ENCODE assay signal across 21 cellular contexts in genomic region chr7:7527047-7527446, GRCh38. TPM values are rescaled to one million over a fixed set of nuclear protein-coding genes. Genes with fewer than 3 reads are reported as not detected.
DNase-seq lines count a peak whose midpoint lies in the region; ATAC-seq and TF ChIP-seq lines count a peak whose summit lies in the region.
"Had no signal": no experiment of that assay in that cellular context is flagged by ENCODE, and none has a peak within 500 bp of the region (broad histone marks: within the 10 kb centered on the region; RNA-seq: fewer than 3 reads in every experiment).

No MANE protein-coding gene starts in this region.

- CTCF ChIA-PET in activated CD4-positive, alpha-beta T cell treated with anti-CD3 and anti-CD28 coated beads for 36 hours (lab: Charles Lee), result no interaction called here

- no peaks in the 10 kb centered on the region for H3K9me3 Mint-ChIP-seq in activated CD4-positive, alpha-beta T cell treated with anti-CD3 and anti-CD28 coated beads for 36 hours (ENCODE audit: low read depth)
- peaks cover 2% of the 10 kb centered on the region for H3K9me3 Mint-ChIP-seq in chondrocyte (ENCODE audit: low read depth)
- H3K9me3 Mint-ChIP-seq: CD4-positive, alpha-beta T cell; CD8-positive, alpha-beta memory T cell; H9 had no signal

- H3K27ac Mint-ChIP-seq in activated CD4-positive, alpha-beta T cell treated with anti-CD3 and anti-CD28 coated beads for 36 hours, result peak overlapping the region; percentile 2
- no peak overlapping the region for H3K27ac Mint-ChIP-seq in chondrocyte (ENCODE audit: unreplicated experiment)
- H3K27ac Mint-ChIP-seq: CD14-positive monocyte; CD4-positive, alpha-beta T cell; CD8-positive, alpha-beta memory T cell; H9 had no signal

- H3K4me3 Mint-ChIP-seq in activated CD4-positive, alpha-beta T cell treated with anti-CD3 and anti-CD28 coated beads for 36 hours, result no peak overlapping the region
- H3K4me3 Mint-ChIP-seq in chondrocyte (ENCODE audit: unreplicated experiment), result no peak overlapping the region
- H3K4me3 Mint-ChIP-seq: CD14-positive monocyte; CD4-positive, alpha-beta T cell; CD8-positive, alpha-beta memory T cell; H9 had no signal

- TF ChIP-seq CTCF in chondrocyte (IDR thresholded peaks at IDR 0.05), result no peak

- intact Hi-C loops in activated CD4-positive, alpha-beta T cell treated with anti-CD3 and anti-CD28 coated beads for 36 hours (cut with DNase I, micrococcal nuclease), result no loop called here
- intact Hi-C loops in sciatic nerve (cut with DNase I), result no loop called here

- H3K27me3 Mint-ChIP-seq in activated CD4-positive, alpha-beta T cell treated with anti-CD3 and anti-CD28 coated beads for 36 hours, result peaks cover 2% of the 10 kb centered on the region
- no peaks in the 10 kb centered on the region for H3K27me3 Mint-ChIP-seq in chondrocyte (ENCODE audit: low read depth)
- H3K27me3 Mint-ChIP-seq: CD4-positive, alpha-beta T cell had no signal

- no peak for DNase-seq in activated CD4-positive, alpha-beta T cell treated with anti-CD3 and anti-CD28 coated beads for 36 hours
- DNase-seq in activated CD4-positive, alpha-beta T cell treated with anti-CD3 and anti-CD28 coated beads, Interleukin-2, amount 50 U/mL, for 48 hours, result no peak
- DNase-seq in chondrocyte (ENCODE audit: low spot score), result peak; percentile 41
- DNase-seq in sciatic nerve (ENCODE audit: low spot score), result no peak
- no peak for DNase-seq in OCI-M1 (lab: John Stamatoyannopoulos, UW)
- no peak for DNase-seq in DMS53 (lab: John Stamatoyannopoulos, UW)
- DNase-seq in cortex of kidney (lab: John Stamatoyannopoulos, UW), result no peak
- DNase-seq: AML-193; BE2C; Calu3; CD4-positive, alpha-beta T cell; CD8-positive, alpha-beta memory T cell; COR-L47; DND-41; GDM1; GM23248; H9 had no signal

- no peaks in the 10 kb centered on the region for H3K36me3 Mint-ChIP-seq in activated CD4-positive, alpha-beta T cell treated with anti-CD3 and anti-CD28 coated beads for 36 hours (ENCODE audit: low read depth)
- H3K36me3 Mint-ChIP-seq in chondrocyte (ENCODE audit: low read depth), result no peaks in the 10 kb centered on the region
- H3K36me3 Mint-ChIP-seq: CD14-positive monocyte had no signal

- POLR2A ChIA-PET in activated CD4-positive, alpha-beta T cell treated with anti-CD3 and anti-CD28 coated beads for 36 hours (lab: Charles Lee), result no interaction called here

- H3K4me1 Mint-ChIP-seq in activated CD4-positive, alpha-beta T cell treated with anti-CD3 and anti-CD28 coated beads for 36 hours, result no peaks in the 10 kb centered on the region
- H3K4me1 Mint-ChIP-seq in chondrocyte (ENCODE audit: low read depth), result peaks cover 6% of the 10 kb centered on the region
- H3K4me1 Mint-ChIP-seq: CD14-positive monocyte; CD8-positive, alpha-beta memory T cell; H9 had no signal

- no peak for ATAC-seq in activated CD4-positive, alpha-beta T cell treated with anti-CD3 and anti-CD28 coated beads for 36 hours
- ATAC-seq in sciatic nerve (peak; percentile 72), HG02623 (IDR thresholded peaks at IDR 0.05; ENCODE audit: unreplicated experiment) (no peak)
- ATAC-seq: GM12878, HCT116 had no signal

RNA-seq across cellular contexts. Expression of gene COL28A1, which starts 8.6 kb away (rescaled TPM):
- total RNA-seq in activated CD4-positive, alpha-beta T cell treated with anti-CD3 and anti-CD28 coated beads for 36 hours, result not detected
- total RNA-seq in chondrocyte (0.21 to 0.31 TPM (median 0.25 TPM) in 3 replicates), sciatic nerve (182 TPM)
- total RNA-seq: CD8-positive, alpha-beta memory T cell; GM12878; GM23248 had no signal

RNA-seq across cellular contexts. Expression of gene MIOS, which starts 39.6 kb away (rescaled TPM):
- 10 to 100 TPM; 41.7 to 45.7 TPM for total RNA-seq in activated CD4-positive, alpha-beta T cell treated with anti-CD3 and anti-CD28 coated beads for 36 hours
- 15.1 to 18.8 TPM (median 15.7 TPM) in 3 replicates for total RNA-seq in chondrocyte
- total RNA-seq in sciatic nerve, result 33.6 TPM

Comparison
In these comparisons a context has a peak if more than half of its experiments do, and no peak if none do; other contexts are left out.
1. RNA of gene COL28A1, which starts 8.6 kb away (total RNA-seq): 182 TPM in sciatic nerve (single experiment); 0.21 to 0.31 TPM in chondrocyte and not detected in activated CD4-positive, alpha-beta T cell treated with anti-CD3 and anti-CD28 coated beads for 36 hours; every median in the first group is over 100 times any median in the second.